ENCODE assay signal across 2 cellular contexts in the genomic region with DNA sequence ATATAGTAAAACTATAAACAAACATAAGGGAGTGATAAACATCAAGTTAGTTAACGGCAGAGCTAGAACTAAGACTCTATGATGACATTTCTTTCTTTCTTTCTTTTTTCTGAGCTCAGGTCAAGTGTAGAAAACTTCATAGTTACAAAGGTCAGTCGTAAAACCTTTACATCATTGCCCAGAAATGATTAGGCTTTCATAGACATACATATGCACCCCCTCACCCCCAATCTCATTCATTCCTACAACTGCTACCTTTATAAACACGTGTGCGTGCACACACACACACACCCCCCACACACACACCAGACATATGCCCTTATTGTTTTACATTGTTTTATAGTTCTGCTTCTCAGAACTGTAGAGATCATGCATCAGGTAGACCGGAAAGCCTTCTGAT.
TF ChIP-seq lines count a peak whose summit lies in the region.

No MANE protein-coding gene starts in this region.

TF ChIP-seq in GM12891, 5 proteins besides CTCF, POLR2A, EP300 and RAD21:
- TF ChIP-seq POU2F2 (IDR thresholded peaks at IDR 0.05; ENCODE audit: low read depth, low read length) (no peak), POLR2AphosphoS5 (IDR thresholded peaks at IDR 0.05; ENCODE audit: low read depth, low read length) (no peak), TAF1 (IDR thresholded peaks at IDR 0.05; ENCODE audit: low read depth, low read length) (no peak), PAX5 (IDR thresholded peaks at IDR 0.05; ENCODE audit: insufficient read depth, low read length, severe bottlenecking) (no peak), SPI1 (IDR thresholded peaks at IDR 0.05; ENCODE audit: low read depth, low read length) (no peak)
TF ChIP-seq in GM12891: peak in this region for 0.

TF ChIP-seq in K562, 482 proteins besides CTCF, POLR2A, EP300 and RAD21:
- no peak for TF ChIP-seq ZNF740 (CRISPR knock-in tag; IDR thresholded peaks at IDR 0.05)
- no peak for TF ChIP-seq ZNF740 (tag; IDR thresholded peaks at IDR 0.05)
- TF ChIP-seq KAT8 (IDR thresholded peaks at IDR 0.05; ENCODE audit: low read depth): no peak
- TF ChIP-seq ZNF436 (CRISPR knock-in tag; IDR thresholded peaks at IDR 0.05): no peak
- TF ChIP-seq ILF3 (IDR thresholded peaks at IDR 0.05; ENCODE audit: borderline replicate concordance): no peak
- TF ChIP-seq ZBTB40 (IDR thresholded peaks at IDR 0.05): no peak
- TF ChIP-seq ZBTB40 (CRISPR knock-in tag; IDR thresholded peaks at IDR 0.05): no peak
- TF ChIP-seq RBM15 (IDR thresholded peaks at IDR 0.05; ENCODE audit: insufficient read depth, low read length): no peak
- TF ChIP-seq PPARD (CRISPR knock-in tag; IDR thresholded peaks at IDR 0.05): no peak
- no peak for TF ChIP-seq NCOR1 (IDR thresholded peaks at IDR 0.05)
- TF ChIP-seq FOXK2 (conservative IDR thresholded peaks at IDR 0.05 in 1 of 2, IDR thresholded peaks at IDR 0.05 in 1 of 2; ENCODE audit: low read depth in 2 of 2): no peak
- TF ChIP-seq SAFB (IDR thresholded peaks at IDR 0.05; ENCODE audit: borderline replicate concordance, low read depth, low read length): no peak
- no peak for TF ChIP-seq RCOR1 (IDR thresholded peaks at IDR 0.05; ENCODE audit: borderline replicate concordance in 1 of 2, low read depth in 2 of 2, low read length in 2 of 2)
- TF ChIP-seq ZNF174 (CRISPR knock-in tag; IDR thresholded peaks at IDR 0.05): no peak
- no peak for TF ChIP-seq ZNF224 (CRISPR knock-in tag; IDR thresholded peaks at IDR 0.05)
- TF ChIP-seq, protein P1, sequence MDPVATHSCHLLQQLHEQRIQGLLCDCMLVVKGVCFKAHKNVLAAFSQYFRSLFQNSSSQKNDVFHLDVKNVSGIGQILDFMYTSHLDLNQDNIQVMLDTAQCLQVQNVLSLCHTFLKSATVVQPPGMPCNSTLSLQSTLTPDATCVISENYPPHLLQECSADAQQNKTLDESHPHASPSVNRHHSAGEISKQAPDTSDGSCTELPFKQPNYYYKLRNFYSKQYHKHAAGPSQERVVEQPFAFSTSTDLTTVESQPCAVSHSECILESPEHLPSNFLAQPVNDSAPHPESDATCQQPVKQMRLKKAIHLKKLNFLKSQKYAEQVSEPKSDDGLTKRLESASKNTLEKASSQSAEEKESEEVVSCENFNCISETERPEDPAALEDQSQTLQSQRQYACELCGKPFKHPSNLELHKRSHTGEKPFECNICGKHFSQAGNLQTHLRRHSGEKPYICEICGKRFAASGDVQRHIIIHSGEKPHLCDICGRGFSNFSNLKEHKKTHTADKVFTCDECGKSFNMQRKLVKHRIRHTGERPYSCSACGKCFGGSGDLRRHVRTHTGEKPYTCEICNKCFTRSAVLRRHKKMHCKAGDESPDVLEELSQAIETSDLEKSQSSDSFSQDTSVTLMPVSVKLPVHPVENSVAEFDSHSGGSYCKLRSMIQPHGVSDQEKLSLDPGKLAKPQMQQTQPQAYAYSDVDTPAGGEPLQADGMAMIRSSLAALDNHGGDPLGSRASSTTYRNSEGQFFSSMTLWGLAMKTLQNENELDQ (CRISPR knock-in tag; IDR thresholded peaks at IDR 0.05; ENCODE audit: borderline replicate concordance): no peak
- no peak for TF ChIP-seq ZNF551 (CRISPR knock-in tag; IDR thresholded peaks at IDR 0.05)
- no peak for TF ChIP-seq SAFB2 (IDR thresholded peaks at IDR 0.05; ENCODE audit: borderline replicate concordance, low read depth, low read length, severe bottlenecking)
- TF ChIP-seq, protein P2, sequence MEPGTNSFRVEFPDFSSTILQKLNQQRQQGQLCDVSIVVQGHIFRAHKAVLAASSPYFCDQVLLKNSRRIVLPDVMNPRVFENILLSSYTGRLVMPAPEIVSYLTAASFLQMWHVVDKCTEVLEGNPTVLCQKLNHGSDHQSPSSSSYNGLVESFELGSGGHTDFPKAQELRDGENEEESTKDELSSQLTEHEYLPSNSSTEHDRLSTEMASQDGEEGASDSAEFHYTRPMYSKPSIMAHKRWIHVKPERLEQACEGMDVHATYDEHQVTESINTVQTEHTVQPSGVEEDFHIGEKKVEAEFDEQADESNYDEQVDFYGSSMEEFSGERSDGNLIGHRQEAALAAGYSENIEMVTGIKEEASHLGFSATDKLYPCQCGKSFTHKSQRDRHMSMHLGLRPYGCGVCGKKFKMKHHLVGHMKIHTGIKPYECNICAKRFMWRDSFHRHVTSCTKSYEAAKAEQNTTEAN (CRISPR knock-in tag; IDR thresholded peaks at IDR 0.05): no peak
- TF ChIP-seq NFATC3 (IDR thresholded peaks at IDR 0.05): no peak
- no peak for TF ChIP-seq PURB (CRISPR knock-in tag; IDR thresholded peaks at IDR 0.05; ENCODE audit: low read depth)
